In genomic region chr1:18976096-18976495, GRCh38 we compare ENCODE assay signal across 33 cellular contexts.
"Had no signal": no experiment of that assay in that cellular context is flagged by ENCODE, and none has a peak within 500 bp of the region (broad histone marks: within the 10 kb centered on the region; RNA-seq: fewer than 3 reads in every experiment).

No MANE protein-coding gene starts in this region.

- H3K36me3 Mint-ChIP-seq: activated CD4-positive, alpha-beta memory T cell treated with anti-CD3 and anti-CD28 coated beads for 36 hours had no signal

- ATAC-seq: activated CD8-positive, alpha-beta T cell treated with anti-CD3 and anti-CD28 coated beads for 36 hours; activated naive CD4-positive, alpha-beta T cell treated with anti-CD3 and anti-CD28 coated beads, Interleukin-2, amount 50 U/mL, for 72 hours; activated T-cell treated with anti-CD3 and anti-CD28 coated beads, Interleukin-2, amount 50 U/mL, for 4 hours; activated T-cell treated with anti-CD3 and anti-CD28 coated beads, Interleukin-2, amount 50 U/mL, for 72 hours; activated T-helper 17 cell treated with anti-CD3 and anti-CD28 coated beads, Interleukin-2, amount 50 U/mL, for 72 hours; body of pancreas had no signal

- H3K27me3 ChIP-seq: adrenal gland, body of pancreas, brain microvascular endothelial cell, breast epithelium had no signal

- DNase-seq: activated B cell treated with CpG ODN at 0.5 μM for 24 hours; activated CD4-positive, alpha-beta memory T cell treated with anti-CD3 and anti-CD28 coated beads for 36 hours; activated CD4-positive, alpha-beta T cell treated with anti-CD3 and anti-CD28 coated beads for 4 hours; activated CD4-positive, alpha-beta T cell treated with anti-CD3 and anti-CD28 coated beads, Interleukin-2, amount 10 ng/mL, durations not matched to agents 24 days and 14 days; activated CD4-positive, alpha-beta T cell treated with anti-CD3 and anti-CD28 coated beads, Interleukin-2, amount 50 U/mL, for 1 hour; activated CD4-positive, alpha-beta T cell treated with anti-CD3 and anti-CD28 coated beads, Interleukin-2, amount 50 U/mL, for 4 hours; activated CD4-positive, CD25-positive, alpha-beta regulatory T cell treated with anti-CD3 and anti-CD28 coated beads, Interleukin-2, amount 50 U/mL, for 72 hours; activated CD8-positive, alpha-beta T cell treated with anti-CD3 and anti-CD28 coated beads for 36 hours; activated gamma-delta T cell treated with Interleukin-2 at 50 U/mL for 16 hours; activated naive CD4-positive, alpha-beta T cell; activated naive CD4-positive, alpha-beta T cell treated with anti-CD3 and anti-CD28 coated beads for 36 hours; activated naive CD4-positive, alpha-beta T cell treated with anti-CD3 and anti-CD28 coated beads, Interleukin-2, amount 50 U/mL, for 16 hours; activated naive CD8-positive, alpha-beta T cell treated with anti-CD3 and anti-CD28 coated beads for 36 hours; activated T-cell treated with anti-CD3 and anti-CD28 coated beads for 4 hours; activated T-cell treated with anti-CD3 and anti-CD28 coated beads, Interleukin-2, amount 50 U/mL, for 1 hour; activated T-cell treated with anti-CD3 and anti-CD28 coated beads, Interleukin-2, amount 50 U/mL, for 4 hours; activated T-cell treated with anti-CD3 and anti-CD28 coated beads, Interleukin-2, amount 50 U/mL, for 72 hours; amniotic stem cell; brain microvascular endothelial cell; cerebellar nuclear complex; T-helper 1 cell; T1000 had no signal

- H3K27ac ChIP-seq: adrenal gland, body of pancreas, brain microvascular endothelial cell, breast epithelium, VCaP had no signal

- H3K4me1 ChIP-seq: breast epithelium had no signal

- H3K4me3 ChIP-seq: adrenal gland, body of pancreas, breast epithelium had no signal

- H3K9me3 ChIP-seq: adrenal gland, body of pancreas, breast epithelium had no signal

- H3K4me1 Mint-ChIP-seq: activated B cell treated with CpG ODN at 0.5 μM for 24 hours; activated CD4-positive, alpha-beta T cell treated with anti-CD3 and anti-CD28 coated beads, Interleukin-2, amount 10 ng/mL, durations not matched to agents 24 days and 14 days had no signal

- H3K4me3 Mint-ChIP-seq: activated B cell treated with CpG ODN at 0.5 μM for 24 hours; activated CD4-positive, alpha-beta memory T cell treated with anti-CD3 and anti-CD28 coated beads for 36 hours; activated CD4-positive, alpha-beta T cell treated with anti-CD3 and anti-CD28 coated beads, Interleukin-2, amount 10 ng/mL, durations not matched to agents 24 days and 14 days; activated CD8-positive, alpha-beta T cell treated with anti-CD3 and anti-CD28 coated beads for 36 hours; activated naive CD4-positive, alpha-beta T cell treated with anti-CD3 and anti-CD28 coated beads for 36 hours; activated naive CD8-positive, alpha-beta T cell treated with anti-CD3 and anti-CD28 coated beads for 36 hours; activated T-cell treated with anti-CD3 and anti-CD28 coated beads, Interleukin-2, amount 50 U/mL, for 4 hours; activated T-cell treated with anti-CD3 and anti-CD28 coated beads, Interleukin-2, amount 50 U/mL, for 72 hours; activated T-helper 1 cell treated with anti-CD3 and anti-CD28 coated beads, Interleukin-12 subunit alpha, Interleukin-12 subunit beta, Interleukin-2, Interleukin-4 antibody, amounts not matched to agents 30 ng/mL and 10 ng/mL and 1 ng/mL, durations not matched to agents 14 hours and 24 hours and 36 hours; activated T-helper 17 cell treated with anti-CD3 and anti-CD28 coated beads, Interleukin-2, amount 50 U/mL, for 72 hours; central memory CD8-positive, alpha-beta T cell; T-helper 1 cell treated with Interleukin-12 subunit alpha and Interleukin-12 subunit beta and Interleukin-4 antibody, amounts not matched to agents 30 μg/mL and 1 μg/mL, for 36 hours had no signal

- FAIRE-seq: astrocyte, TTC549 had no signal

- H3K9me3 Mint-ChIP-seq: central memory CD8-positive, alpha-beta T cell had no signal

- H3K36me3 ChIP-seq: adrenal gland, brain microvascular endothelial cell, breast epithelium had no signal

- H3K27ac Mint-ChIP-seq: activated B cell treated with CpG ODN at 0.5 μM for 24 hours; activated CD4-positive, alpha-beta memory T cell treated with anti-CD3 and anti-CD28 coated beads for 36 hours; activated CD4-positive, alpha-beta T cell treated with anti-CD3 and anti-CD28 coated beads, Interleukin-2, amount 10 ng/mL, durations not matched to agents 24 days and 14 days; activated CD8-positive, alpha-beta T cell treated with anti-CD3 and anti-CD28 coated beads for 36 hours; activated naive CD4-positive, alpha-beta T cell treated with anti-CD3 and anti-CD28 coated beads for 36 hours; activated naive CD4-positive, alpha-beta T cell treated with anti-CD3 and anti-CD28 coated beads, Interleukin-2, amount 50 U/mL, for 72 hours; activated naive CD8-positive, alpha-beta T cell treated with anti-CD3 and anti-CD28 coated beads for 36 hours; activated T-cell treated with anti-CD3 and anti-CD28 coated beads, Interleukin-2, amount 50 U/mL, for 72 hours; activated T-helper 1 cell treated with anti-CD3 and anti-CD28 coated beads, Interleukin-12 subunit alpha, Interleukin-12 subunit beta, Interleukin-2, Interleukin-4 antibody, amounts not matched to agents 30 ng/mL and 10 ng/mL and 1 ng/mL, durations not matched to agents 14 hours and 24 hours and 36 hours; activated T-helper 17 cell treated with anti-CD3 and anti-CD28 coated beads, Interleukin-2, amount 50 U/mL, for 72 hours; T-helper 1 cell treated with Interleukin-12 subunit alpha and Interleukin-12 subunit beta and Interleukin-4 antibody, amounts not matched to agents 30 μg/mL and 1 μg/mL, for 36 hours had no signal
